ENCODE assay signal across 9 cellular contexts in the genomic region with DNA sequence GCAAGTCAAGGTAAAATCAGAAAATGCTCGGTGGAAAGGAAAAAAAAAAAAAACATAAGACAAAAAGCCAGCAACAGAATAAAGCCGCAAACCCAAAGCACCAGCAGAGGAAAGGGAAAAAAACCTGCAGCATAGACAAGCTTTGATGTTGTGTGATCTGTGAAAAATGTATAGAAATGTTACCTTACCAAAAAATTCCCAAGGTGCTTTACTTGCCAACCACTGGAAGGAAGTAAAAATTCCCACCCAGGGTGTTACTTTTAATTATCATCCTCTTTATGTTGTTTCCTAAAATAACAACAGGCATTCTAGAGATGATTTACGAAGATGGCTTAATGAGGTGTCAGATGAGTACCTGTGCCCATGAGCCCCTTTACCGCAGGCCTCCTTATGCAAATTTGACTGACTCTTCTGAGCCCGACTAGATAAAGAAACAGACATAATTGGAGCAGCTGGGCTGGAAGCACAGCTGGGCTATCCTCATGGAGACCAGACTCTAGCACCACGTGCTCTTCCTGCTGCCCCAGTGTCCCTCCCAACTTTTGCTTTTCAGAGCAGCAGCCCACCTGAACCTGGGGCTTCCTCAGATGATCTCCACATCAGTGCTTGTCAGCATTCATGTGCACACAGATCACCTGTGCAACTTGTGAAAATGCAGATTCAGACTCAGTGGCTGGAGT. TPM values are rescaled to one million over a fixed set of nuclear protein-coding genes. Genes with fewer than 3 reads are reported as not detected.
DNase-seq lines count a peak whose midpoint lies in the region; ATAC-seq and TF ChIP-seq lines count a peak whose summit lies in the region.
"Had no signal": no experiment of that assay in that cellular context is flagged by ENCODE, and none has a peak within 500 bp of the region (broad histone marks: within the 10 kb centered on the region; RNA-seq: fewer than 3 reads in every experiment).

No MANE protein-coding gene starts in this region.

- H3K27me3 ChIP-seq in left lung (no peaks in the 10 kb centered on the region), stomach (no peaks in the 10 kb centered on the region)

- no peak overlapping the region for H3K4me3 ChIP-seq in GM12865 (ENCODE audit: low read depth, low read length)
- H3K4me3 ChIP-seq in left lung = no peak overlapping the region
- H3K4me3 ChIP-seq in stomach = no peak overlapping the region

- no peaks in the 10 kb centered on the region for H3K9me3 Mint-ChIP-seq in central memory CD8-positive, alpha-beta T cell

- H3K4me3 Mint-ChIP-seq in central memory CD8-positive, alpha-beta T cell = peak overlapping the region; percentile 63

- 63 to 76% (median 73%) methylated on average over 6 of the region's 6 CpGs for WGBS in stomach, 5 donors

- H3K4me1 ChIP-seq in left lung = no peaks in the 10 kb centered on the region
- peaks cover 0 to 4% (median 2%) of the 10 kb centered on the region in 4 donors for H3K4me1 ChIP-seq in stomach

- peaks cover 24% of the 10 kb centered on the region for H3K36me3 Mint-ChIP-seq in central memory CD8-positive, alpha-beta T cell (ENCODE audit: insufficient read depth)

- H3K36me3 ChIP-seq in left lung (peaks cover 0 to 6% of the 10 kb centered on the region in 2 donors), stomach (peaks cover 6 to 17% (median 10%) of the 10 kb centered on the region in 4 donors)

- intact Hi-C loops in left lung (cut with DNase I) = no loop called here
- intact Hi-C loops in stomach (cut with DNase I; ENCODE audit: low total_unique reads) = no loop called here

- no peak for TF ChIP-seq POLR2A in stomach (IDR thresholded peaks at IDR 0.05)

- H3K9me3 ChIP-seq in left lung (no peaks in the 10 kb centered on the region), stomach (no peaks in the 10 kb centered on the region)

- no peak for TF ChIP-seq CTCF in GM12865 (IDR thresholded peaks at IDR 0.05; ENCODE audit: insufficient read depth, low read depth, low read length, missing control alignments)
- no peak for TF ChIP-seq CTCF in left lung (IDR thresholded peaks at IDR 0.05)
- TF ChIP-seq CTCF in stomach (IDR thresholded peaks at IDR 0.05) = no peak

- TF ChIP-seq EP300 in stomach (IDR thresholded peaks at IDR 0.05) = no peak

- peak; percentile 89 for ATAC-seq in GM19463 (IDR thresholded peaks at IDR 0.05; ENCODE audit: unreplicated experiment)
- peak; percentile 74 for ATAC-seq in central memory CD8-positive, alpha-beta T cell (replicated peaks; ENCODE audit: extremely low read depth, poor library complexity, severe bottlenecking)
- ATAC-seq in left lung = no peak
- no peak for ATAC-seq in HG03439 (IDR thresholded peaks at IDR 0.05; ENCODE audit: unreplicated experiment)

- peak overlapping the region; percentile 97 for H3K27ac Mint-ChIP-seq in central memory CD8-positive, alpha-beta T cell (ENCODE audit: low read depth)

- no peaks in the 10 kb centered on the region for H3K27me3 Mint-ChIP-seq in central memory CD8-positive, alpha-beta T cell

- H3K27ac ChIP-seq in left lung = no peak overlapping the region
- peak overlapping the region in 1 of 5 donors; percentile 38 for H3K27ac ChIP-seq in stomach

- peak; percentile 73 for DNase-seq in GM12865 (ENCODE audit: low read depth)
- peak; percentile 51 for DNase-seq in T follicular helper cell (ENCODE audit: low read depth)
- DNase-seq in central memory CD8-positive, alpha-beta T cell (ENCODE audit: low spot score in 2 of 2) = peak in 1 of 2 donors; percentile 39
- no peak for DNase-seq in GDM1 (lab: John Stamatoyannopoulos, UW)
- DNase-seq in left lung = no peak
- no peak for DNase-seq in stomach
- DNase-seq: midbrain had no signal

- H3K4me1 Mint-ChIP-seq in central memory CD8-positive, alpha-beta T cell = peaks cover 50% of the 10 kb centered on the region

RNA-seq across cellular contexts. Expression of gene SRSF7, which starts 41.5 kb away (rescaled TPM):
- total RNA-seq in left lung (100 to 1,000 TPM in 1 of 2 donors, 10 to 100 TPM in 1; 83.3 to 139 TPM), stomach (100 to 1,000 TPM in 2 of 5 donors, 10 to 100 TPM in 3; 57.9 to 163 (median 97.5) TPM)
- polyA plus RNA-seq in stomach = 100 to 1,000 TPM in 1 of 3 donors, 10 to 100 TPM in 2; 83.7 to 122 (median 88.4) TPM

RNA-seq across cellular contexts. Expression of gene GALM, which starts 43.7 kb away (rescaled TPM):
- total RNA-seq in left lung (10 to 100 TPM; 12.8 to 21.3 TPM), stomach (10 to 100 TPM in 1 of 5 donors, 1 to 10 TPM in 3, not detected in 1; 2.2 to 17.8 (median 6.7) TPM)
- polyA plus RNA-seq in stomach = 10 to 100 TPM in 2 of 3 donors, 1 to 10 TPM in 1; 7.6 to 15.3 (median 12.3) TPM

Comparison
In these comparisons a context has a peak if more than half of its experiments do, and no peak if none do; other contexts are left out.
1. DNase-seq: peak in GM12865 (single experiment) and T follicular helper cell (single experiment); none in GDM1 (single experiment), left lung (0 of 2) and stomach (single experiment).
2. ATAC-seq: peak in GM19463 (single experiment) and central memory CD8-positive, alpha-beta T cell (single experiment); none in left lung (single experiment) and HG03439 (single experiment).